Comparison of ENCODE assay signal across 9 cellular contexts in genomic region chr2:6877402-6878305, GRCh38. TPM values are rescaled to one million over a fixed set of nuclear protein-coding genes. Genes with fewer than 3 reads are reported as not detected.
DNase-seq lines count a peak whose midpoint lies in the region; ATAC-seq and TF ChIP-seq lines count a peak whose summit lies in the region.
"Had no signal": no experiment of that assay in that cellular context is flagged by ENCODE, and none has a peak within 500 bp of the region (broad histone marks: within the 10 kb centered on the region; RNA-seq: fewer than 3 reads in every experiment).

A gene with protein sequence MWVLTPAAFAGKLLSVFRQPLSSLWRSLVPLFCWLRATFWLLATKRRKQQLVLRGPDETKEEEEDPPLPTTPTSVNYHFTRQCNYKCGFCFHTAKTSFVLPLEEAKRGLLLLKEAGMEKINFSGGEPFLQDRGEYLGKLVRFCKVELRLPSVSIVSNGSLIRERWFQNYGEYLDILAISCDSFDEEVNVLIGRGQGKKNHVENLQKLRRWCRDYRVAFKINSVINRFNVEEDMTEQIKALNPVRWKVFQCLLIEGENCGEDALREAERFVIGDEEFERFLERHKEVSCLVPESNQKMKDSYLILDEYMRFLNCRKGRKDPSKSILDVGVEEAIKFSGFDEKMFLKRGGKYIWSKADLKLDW (plus strand): TSS chr2:6877777. CDS start chr2:6877801, 24 bp downstream.

- peaks cover 58% of the 10 kb centered on the region for H3K4me1 Mint-ChIP-seq in stimulated activated naive CD8-positive, alpha-beta T cell treated with anti-CD3 and anti-CD28 coated beads, Interleukin-15, amount 100 ng/mL, for 72 hours
- no peaks in the 10 kb centered on the region for H3K4me1 Mint-ChIP-seq in chondrocyte (ENCODE audit: low read depth)

- peaks cover 4 to 9% of the 10 kb centered on the region in 2 donors for H3K9me3 Mint-ChIP-seq in activated naive CD4-positive, alpha-beta T cell treated with anti-CD3 and anti-CD28 coated beads, Interleukin-2, amount 50 U/mL, for 72 hours
- peaks cover 4 to 8% of the 10 kb centered on the region in 2 donors for H3K9me3 Mint-ChIP-seq in stimulated activated naive CD8-positive, alpha-beta T cell treated with anti-CD3 and anti-CD28 coated beads, Interleukin-15, amount 100 ng/mL, for 72 hours
- peaks cover 4% of the 10 kb centered on the region for H3K9me3 Mint-ChIP-seq in chondrocyte (ENCODE audit: low read depth)

- ATAC-seq in GM18519 (IDR thresholded peaks at IDR 0.05; ENCODE audit: low FRiP score, unreplicated experiment) (peak; percentile 84), HG03064 (IDR thresholded peaks at IDR 0.05; ENCODE audit: low read depth, unreplicated experiment) (peak; percentile 79)
- peak; percentile 87 to 93 for ATAC-seq in activated naive CD4-positive, alpha-beta T cell treated with anti-CD3 and anti-CD28 coated beads, Interleukin-2, amount 50 U/mL, for 72 hours
- ATAC-seq in stimulated activated naive CD8-positive, alpha-beta T cell treated with anti-CD3 and anti-CD28 coated beads, Interleukin-15, amount 100 ng/mL, for 72 hours = peak; percentile 92

- no peak for TF ChIP-seq CTCF in chondrocyte (IDR thresholded peaks at IDR 0.05)

- H3K36me3 Mint-ChIP-seq in activated naive CD4-positive, alpha-beta T cell treated with anti-CD3 and anti-CD28 coated beads, Interleukin-2, amount 50 U/mL, for 72 hours = peaks cover 0 to 22% of the 10 kb centered on the region in 2 donors
- no peaks in the 10 kb centered on the region for H3K36me3 Mint-ChIP-seq in chondrocyte (ENCODE audit: low read depth)

- H3K27me3 Mint-ChIP-seq in stimulated activated naive CD8-positive, alpha-beta T cell treated with anti-CD3 and anti-CD28 coated beads, Interleukin-15, amount 100 ng/mL, for 72 hours = no peaks in the 10 kb centered on the region
- H3K27me3 Mint-ChIP-seq in chondrocyte (ENCODE audit: low read depth) = peaks cover 9% of the 10 kb centered on the region

- peak within 1 kb of the TSS; percentile 81 to 83 for H3K4me3 Mint-ChIP-seq in stimulated activated naive CD8-positive, alpha-beta T cell treated with anti-CD3 and anti-CD28 coated beads, Interleukin-15, amount 100 ng/mL, for 72 hours
- H3K4me3 Mint-ChIP-seq in chondrocyte (ENCODE audit: unreplicated experiment) = no peak within 1 kb of the TSS

- peak within 1 kb of the TSS; percentile 74 to 76 for H3K27ac Mint-ChIP-seq in activated naive CD4-positive, alpha-beta T cell treated with anti-CD3 and anti-CD28 coated beads, Interleukin-2, amount 50 U/mL, for 72 hours
- peak within 1 kb of the TSS in 1 of 2 donors; percentile 74 for H3K27ac Mint-ChIP-seq in stimulated activated naive CD8-positive, alpha-beta T cell treated with anti-CD3 and anti-CD28 coated beads, Interleukin-15, amount 100 ng/mL, for 72 hours
- no peak within 1 kb of the TSS for H3K27ac Mint-ChIP-seq in chondrocyte (ENCODE audit: unreplicated experiment)

- peak; percentile 43 for DNase-seq in AG08396 (ENCODE audit: low spot score)
- peak; percentile 42 for DNase-seq in NCI-H226
- peak in 1 of 2 donors; percentile 27 for DNase-seq in activated naive CD4-positive, alpha-beta T cell treated with anti-CD3 and anti-CD28 coated beads, Interleukin-2, amount 50 U/mL, for 72 hours (ENCODE audit: low spot score in 2 of 2)
- DNase-seq in hippocampal formation (lab: John Stamatoyannopoulos, UW) = peak; percentile 11 to 39
- DNase-seq in stimulated activated naive CD8-positive, alpha-beta T cell treated with anti-CD3 and anti-CD28 coated beads, Interleukin-15, amount 100 ng/mL, for 72 hours = peak; percentile 30 to 37
- DNase-seq in chondrocyte (ENCODE audit: low spot score) = no peak

RNA-seq across cellular contexts. Expression of the gene that starts here (rescaled TPM):
- 10 to 100 TPM in 1 of 2 donors, 1 to 10 TPM in 1; 2.7 to 11.1 TPM for total RNA-seq in activated naive CD4-positive, alpha-beta T cell treated with anti-CD3 and anti-CD28 coated beads, Interleukin-2, amount 50 U/mL, for 72 hours
- total RNA-seq in chondrocyte = 0.12 to 0.22 TPM in 2 of 3 replicates, not detected in the other
- total RNA-seq: myocyte had no signal
